1 cellular context compared by ENCODE assay signal in genomic region chr6:143450453-143451362, GRCh38.
TF ChIP-seq lines count a peak whose summit lies in the region.

TSS of gene ADAT2 (minus strand) at chr6:143450695. CDS start at chr6:143450658, 37 bp downstream.
A gene with protein sequence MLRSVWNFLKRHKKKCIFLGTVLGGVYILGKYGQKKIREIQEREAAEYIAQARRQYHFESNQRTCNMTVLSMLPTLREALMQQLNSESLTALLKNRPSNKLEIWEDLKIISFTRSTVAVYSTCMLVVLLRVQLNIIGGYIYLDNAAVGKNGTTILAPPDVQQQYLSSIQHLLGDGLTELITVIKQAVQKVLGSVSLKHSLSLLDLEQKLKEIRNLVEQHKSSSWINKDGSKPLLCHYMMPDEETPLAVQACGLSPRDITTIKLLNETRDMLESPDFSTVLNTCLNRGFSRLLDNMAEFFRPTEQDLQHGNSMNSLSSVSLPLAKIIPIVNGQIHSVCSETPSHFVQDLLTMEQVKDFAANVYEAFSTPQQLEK (plus strand): TSS chr6:143450805. CDS start chr6:143451043, 238 bp downstream.

TF ChIP-seq in HepG2, 621 proteins besides CTCF, POLR2A, EP300 and RAD21 (continued from another document and continues in another):
- TF ChIP-seq, protein P1, sequence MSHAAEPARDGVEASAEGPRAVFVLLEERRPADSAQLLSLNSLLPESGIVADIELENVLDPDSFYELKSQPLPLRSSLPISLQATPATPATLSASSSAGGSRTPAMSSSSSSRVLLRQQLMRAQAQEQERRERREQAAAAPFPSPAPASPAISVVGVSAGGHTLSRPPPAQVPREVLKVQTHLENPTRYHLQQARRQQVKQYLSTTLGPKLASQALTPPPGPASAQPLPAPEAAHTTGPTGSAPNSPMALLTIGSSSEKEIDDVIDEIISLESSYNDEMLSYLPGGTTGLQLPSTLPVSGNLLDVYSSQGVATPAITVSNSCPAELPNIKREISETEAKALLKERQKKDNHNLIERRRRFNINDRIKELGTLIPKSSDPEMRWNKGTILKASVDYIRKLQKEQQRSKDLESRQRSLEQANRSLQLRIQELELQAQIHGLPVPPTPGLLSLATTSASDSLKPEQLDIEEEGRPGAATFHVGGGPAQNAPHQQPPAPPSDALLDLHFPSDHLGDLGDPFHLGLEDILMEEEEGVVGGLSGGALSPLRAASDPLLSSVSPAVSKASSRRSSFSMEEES (CRISPR knock-in tag; IDR thresholded peaks at IDR 0.05) = peak; percentile 84
- peak; percentile 91; the same call in 1 of the 2 replicates for TF ChIP-seq KLF13 (CRISPR knock-in tag; IDR thresholded peaks at IDR 0.05)
- TF ChIP-seq RELA (CRISPR knock-in tag; IDR thresholded peaks at IDR 0.05) = peak; percentile 91; the same call in 1 of the 2 replicates
- TF ChIP-seq SP140L (CRISPR knock-in tag; IDR thresholded peaks at IDR 0.05; ENCODE audit: borderline replicate concordance) = peak; percentile 99; the same call in 1 of the 2 replicates
- peak; percentile 100 for TF ChIP-seq GATAD1 (CRISPR knock-in tag; IDR thresholded peaks at IDR 0.05)
- TF ChIP-seq LRRFIP1 (CRISPR knock-in tag; conservative IDR thresholded peaks at IDR 0.05) = peak; percentile 82; the same call in 1 of the 2 replicates
- TF ChIP-seq ZNF7 (CRISPR knock-in tag; IDR thresholded peaks at IDR 0.05) = peak; percentile 63; the same call in 1 of the 2 replicates
- peak; percentile 8 to 65; a peak in 3 of 4 replicates for TF ChIP-seq NR2F1 (CRISPR knock-in tag; IDR thresholded peaks at IDR 0.05)
- TF ChIP-seq ZNF891 (CRISPR knock-in tag; IDR thresholded peaks at IDR 0.05) = peak; percentile 99
- peak; percentile 85 for TF ChIP-seq HINFP (CRISPR knock-in tag; IDR thresholded peaks at IDR 0.05; ENCODE audit: low read depth)
- peak; percentile 94; the same call in 1 of the 2 replicates for TF ChIP-seq ZNF75D (CRISPR knock-in tag; IDR thresholded peaks at IDR 0.05; ENCODE audit: borderline replicate concordance)
- peak; percentile 98 for TF ChIP-seq BRD4 (CRISPR knock-in tag; IDR thresholded peaks at IDR 0.05)
- peak; percentile 100 for TF ChIP-seq ZNF292 (CRISPR knock-in tag; IDR thresholded peaks at IDR 0.05; ENCODE audit: borderline replicate concordance, low read depth)
- TF ChIP-seq NFKB2 (CRISPR knock-in tag; IDR thresholded peaks at IDR 0.05; ENCODE audit: borderline replicate concordance) = peak; percentile 97; the same call in 1 of the 2 replicates
- peak; percentile 94 for TF ChIP-seq MEF2D (CRISPR knock-in tag; IDR thresholded peaks at IDR 0.05)
- peak; percentile 100 for TF ChIP-seq KDM3A (CRISPR knock-in tag; IDR thresholded peaks at IDR 0.05; ENCODE audit: low read depth)
- peak; percentile 96 for TF ChIP-seq NFKBIZ (CRISPR knock-in tag; IDR thresholded peaks at IDR 0.05)
- peak; percentile 80; the same call in 1 of the 2 replicates for TF ChIP-seq ZNF839 (CRISPR knock-in tag; IDR thresholded peaks at IDR 0.05; ENCODE audit: borderline replicate concordance)
- TF ChIP-seq FOXK1 (CRISPR knock-in tag; IDR thresholded peaks at IDR 0.05; ENCODE audit: borderline replicate concordance, low read depth) = peak; percentile 99
- TF ChIP-seq, protein P2, sequence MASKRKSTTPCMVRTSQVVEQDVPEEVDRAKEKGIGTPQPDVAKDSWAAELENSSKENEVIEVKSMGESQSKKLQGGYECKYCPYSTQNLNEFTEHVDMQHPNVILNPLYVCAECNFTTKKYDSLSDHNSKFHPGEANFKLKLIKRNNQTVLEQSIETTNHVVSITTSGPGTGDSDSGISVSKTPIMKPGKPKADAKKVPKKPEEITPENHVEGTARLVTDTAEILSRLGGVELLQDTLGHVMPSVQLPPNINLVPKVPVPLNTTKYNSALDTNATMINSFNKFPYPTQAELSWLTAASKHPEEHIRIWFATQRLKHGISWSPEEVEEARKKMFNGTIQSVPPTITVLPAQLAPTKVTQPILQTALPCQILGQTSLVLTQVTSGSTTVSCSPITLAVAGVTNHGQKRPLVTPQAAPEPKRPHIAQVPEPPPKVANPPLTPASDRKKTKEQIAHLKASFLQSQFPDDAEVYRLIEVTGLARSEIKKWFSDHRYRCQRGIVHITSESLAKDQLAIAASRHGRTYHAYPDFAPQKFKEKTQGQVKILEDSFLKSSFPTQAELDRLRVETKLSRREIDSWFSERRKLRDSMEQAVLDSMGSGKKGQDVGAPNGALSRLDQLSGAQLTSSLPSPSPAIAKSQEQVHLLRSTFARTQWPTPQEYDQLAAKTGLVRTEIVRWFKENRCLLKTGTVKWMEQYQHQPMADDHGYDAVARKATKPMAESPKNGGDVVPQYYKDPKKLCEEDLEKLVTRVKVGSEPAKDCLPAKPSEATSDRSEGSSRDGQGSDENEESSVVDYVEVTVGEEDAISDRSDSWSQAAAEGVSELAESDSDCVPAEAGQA (IDR thresholded peaks at IDR 0.05; ENCODE audit: low read depth) = peak; percentile 88
- TF ChIP-seq, protein P2 (CRISPR knock-in tag; IDR thresholded peaks at IDR 0.05; ENCODE audit: borderline replicate concordance) = peak; percentile 72
- peak; percentile 98 for TF ChIP-seq SAP130 (CRISPR knock-in tag; IDR thresholded peaks at IDR 0.05; ENCODE audit: low read depth)
- peak; percentile 75 for TF ChIP-seq RARA (CRISPR knock-in tag; IDR thresholded peaks at IDR 0.05)
- peak; percentile 98 for TF ChIP-seq SIN3A (IDR thresholded peaks at IDR 0.05; ENCODE audit: borderline replicate concordance, low read depth, low read length)
- TF ChIP-seq MIER3 (CRISPR knock-in tag; IDR thresholded peaks at IDR 0.05; ENCODE audit: borderline replicate concordance) = peak; percentile 98
- peak; percentile 93 for TF ChIP-seq ZMAT3 (CRISPR knock-in tag; conservative IDR thresholded peaks at IDR 0.05)
- no peak for TF ChIP-seq ZNF296 (CRISPR knock-in tag; conservative IDR thresholded peaks at IDR 0.05)
- TF ChIP-seq MXD3 (CRISPR knock-in tag; IDR thresholded peaks at IDR 0.05) = peak; percentile 99
- TF ChIP-seq, protein P3, sequence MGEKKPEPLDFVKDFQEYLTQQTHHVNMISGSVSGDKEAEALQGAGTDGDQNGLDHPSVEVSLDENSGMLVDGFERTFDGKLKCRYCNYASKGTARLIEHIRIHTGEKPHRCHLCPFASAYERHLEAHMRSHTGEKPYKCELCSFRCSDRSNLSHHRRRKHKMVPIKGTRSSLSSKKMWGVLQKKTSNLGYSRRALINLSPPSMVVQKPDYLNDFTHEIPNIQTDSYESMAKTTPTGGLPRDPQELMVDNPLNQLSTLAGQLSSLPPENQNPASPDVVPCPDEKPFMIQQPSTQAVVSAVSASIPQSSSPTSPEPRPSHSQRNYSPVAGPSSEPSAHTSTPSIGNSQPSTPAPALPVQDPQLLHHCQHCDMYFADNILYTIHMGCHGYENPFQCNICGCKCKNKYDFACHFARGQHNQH (CRISPR knock-in tag; IDR thresholded peaks at IDR 0.05) = peak; percentile 99
- peak; percentile 91 for TF ChIP-seq ZNF776 (CRISPR knock-in tag; IDR thresholded peaks at IDR 0.05)
- 0 out of 2 replicates have a peak, but pooled peaks have one; percentile 70 for TF ChIP-seq PAWR (CRISPR knock-in tag; IDR thresholded peaks at IDR 0.05; ENCODE audit: borderline replicate concordance)
- TF ChIP-seq MEIS2 (CRISPR knock-in tag; IDR thresholded peaks at IDR 0.05) = peak; percentile 96
- peak; percentile 97 for TF ChIP-seq BRF2 (CRISPR knock-in tag; IDR thresholded peaks at IDR 0.05)
- TF ChIP-seq, protein P4, sequence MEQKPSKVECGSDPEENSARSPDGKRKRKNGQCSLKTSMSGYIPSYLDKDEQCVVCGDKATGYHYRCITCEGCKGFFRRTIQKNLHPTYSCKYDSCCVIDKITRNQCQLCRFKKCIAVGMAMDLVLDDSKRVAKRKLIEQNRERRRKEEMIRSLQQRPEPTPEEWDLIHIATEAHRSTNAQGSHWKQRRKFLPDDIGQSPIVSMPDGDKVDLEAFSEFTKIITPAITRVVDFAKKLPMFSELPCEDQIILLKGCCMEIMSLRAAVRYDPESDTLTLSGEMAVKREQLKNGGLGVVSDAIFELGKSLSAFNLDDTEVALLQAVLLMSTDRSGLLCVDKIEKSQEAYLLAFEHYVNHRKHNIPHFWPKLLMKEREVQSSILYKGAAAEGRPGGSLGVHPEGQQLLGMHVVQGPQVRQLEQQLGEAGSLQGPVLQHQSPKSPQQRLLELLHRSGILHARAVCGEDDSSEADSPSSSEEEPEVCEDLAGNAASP (CRISPR knock-in tag; IDR thresholded peaks at IDR 0.05; ENCODE audit: borderline replicate concordance) = peak; percentile 89
- TF ChIP-seq HDAC1 (CRISPR knock-in tag; IDR thresholded peaks at IDR 0.05) = peak; percentile 100
- TF ChIP-seq ZBTB14 (CRISPR knock-in tag; IDR thresholded peaks at IDR 0.05) = peak; percentile 62
- no peak for TF ChIP-seq ZBTB46 (CRISPR knock-in tag; IDR thresholded peaks at IDR 0.05; ENCODE audit: borderline replicate concordance)
- peak; percentile 99 for TF ChIP-seq ZNF33A (CRISPR knock-in tag; IDR thresholded peaks at IDR 0.05; ENCODE audit: borderline replicate concordance)
